Comparison of ENCODE assay signal across 8 cellular contexts in the genomic region with DNA sequence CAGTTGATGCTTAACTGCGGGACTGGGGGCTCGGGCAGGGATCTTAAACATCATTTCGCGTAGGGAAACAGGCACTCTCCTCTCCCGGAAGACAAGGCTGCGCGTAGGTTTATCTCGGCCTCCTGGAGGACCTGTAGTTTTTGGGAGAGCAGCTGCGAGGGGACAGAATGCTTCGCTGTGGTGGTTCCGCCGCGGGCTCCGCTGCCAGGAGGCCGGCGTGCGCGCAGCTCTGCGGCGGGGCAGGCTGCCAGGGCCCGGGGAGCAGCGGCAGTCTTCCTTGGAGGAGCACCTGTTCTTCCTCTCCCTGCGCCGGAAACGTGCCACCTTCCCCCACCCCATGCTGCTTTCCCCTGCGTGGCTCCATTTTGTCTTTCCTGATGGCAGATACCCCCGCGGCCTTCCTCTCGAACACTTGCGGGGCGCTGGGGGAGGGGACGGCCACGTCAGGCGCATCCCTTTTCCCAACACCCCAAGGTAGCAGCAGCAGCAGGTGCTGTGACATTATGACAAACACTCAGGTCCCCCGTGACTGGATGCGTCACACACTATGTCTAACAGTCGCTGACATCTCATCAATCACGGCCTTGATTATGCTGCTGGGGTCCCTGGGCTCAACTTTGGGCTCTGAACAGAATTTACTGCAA.
DNase-seq lines count a peak whose midpoint lies in the region; ATAC-seq and TF ChIP-seq lines count a peak whose summit lies in the region.

No MANE protein-coding gene starts in this region.

- no peak for TF ChIP-seq CTCF in AG04449 (IDR thresholded peaks at IDR 0.05; ENCODE audit: insufficient read depth, low read length, missing control alignments)

- no peak overlapping the region for H3K27ac Mint-ChIP-seq in activated CD8-positive, alpha-beta memory T cell treated with anti-CD3 and anti-CD28 coated beads, Interleukin-2, amount 10 ng/mL, durations not matched to agents 7 days and 5 days

- CTCF ChIA-PET in AG04449 (lab: Yijun Ruan, JAX) = interaction anchor here (1.0 kb wide), 1 partner anchor 29 kb away, joined by 3 read pairs; no protein-coding TSS in a partner anchor
- CTCF ChIA-PET in activated CD8-positive, alpha-beta memory T cell treated with anti-CD3 and anti-CD28 coated beads, Interleukin-2, amount 10 ng/mL, durations not matched to agents 7 days and 5 days (lab: Charles Lee) = no interaction called here

- peaks cover 13% of the 10 kb centered on the region for H3K9me3 Mint-ChIP-seq in activated CD8-positive, alpha-beta memory T cell treated with anti-CD3 and anti-CD28 coated beads, Interleukin-2, amount 10 ng/mL, durations not matched to agents 7 days and 5 days (ENCODE audit: low read depth)

- DNase-seq in AG04449 (ENCODE audit: low read depth, low spot score) = no peak
- DNase-seq in NCI-H2227 (lab: John Stamatoyannopoulos, UW; ENCODE audit: unreplicated experiment) = peak; percentile 79
- DNase-seq in fibroblast of gingiva (ENCODE audit: low read depth) = peak; percentile 3
- DNase-seq in myocyte (ENCODE audit: low read depth) = peak; percentile 70
- no peak for DNase-seq in activated CD8-positive, alpha-beta memory T cell treated with anti-CD3 and anti-CD28 coated beads, Interleukin-2, amount 10 ng/mL, durations not matched to agents 7 days and 5 days
- no peak for DNase-seq in stimulated activated CD4-positive, alpha-beta T cell treated with anti-CD3 and anti-CD28 coated beads, Interleukin-4, amount 100 ng/mL, for 4 hours
- no peak for DNase-seq in activated CD4-positive, alpha-beta T cell treated with anti-CD3 and anti-CD28 coated beads for 1 hour

- no peak for ATAC-seq in activated CD8-positive, alpha-beta memory T cell treated with anti-CD3 and anti-CD28 coated beads, Interleukin-2, amount 10 ng/mL, durations not matched to agents 7 days and 5 days
- no peak for ATAC-seq in GM21360 (IDR thresholded peaks at IDR 0.05; ENCODE audit: unreplicated experiment)

- no peaks in the 10 kb centered on the region for H3K4me1 Mint-ChIP-seq in activated CD8-positive, alpha-beta memory T cell treated with anti-CD3 and anti-CD28 coated beads, Interleukin-2, amount 10 ng/mL, durations not matched to agents 7 days and 5 days

- H3K27me3 Mint-ChIP-seq in activated CD8-positive, alpha-beta memory T cell treated with anti-CD3 and anti-CD28 coated beads, Interleukin-2, amount 10 ng/mL, durations not matched to agents 7 days and 5 days = no peaks in the 10 kb centered on the region

- POLR2A ChIA-PET in AG04449 (lab: Yijun Ruan, JAX) = no interaction called here

- H3K4me3 ChIP-seq in AG04449 (ENCODE audit: low read depth, low read length) = peak overlapping the region; percentile 43

- H3K4me3 Mint-ChIP-seq in activated CD8-positive, alpha-beta memory T cell treated with anti-CD3 and anti-CD28 coated beads, Interleukin-2, amount 10 ng/mL, durations not matched to agents 7 days and 5 days = no peak overlapping the region

- no peaks in the 10 kb centered on the region for H3K36me3 Mint-ChIP-seq in activated CD8-positive, alpha-beta memory T cell treated with anti-CD3 and anti-CD28 coated beads, Interleukin-2, amount 10 ng/mL, durations not matched to agents 7 days and 5 days

Comparison
In these comparisons a context has a peak if more than half of its experiments do, and no peak if none do; other contexts are left out.
1. DNase-seq: peak in NCI-H2227 (single experiment), fibroblast of gingiva (single experiment) and myocyte (single experiment); none in AG04449 (single experiment), activated CD8-positive, alpha-beta memory T cell treated with anti-CD3 and anti-CD28 coated beads, Interleukin-2, amount 10 ng/mL, durations not matched to agents 7 days and 5 days (single experiment), stimulated activated CD4-positive, alpha-beta T cell treated with anti-CD3 and anti-CD28 coated beads, Interleukin-4, amount 100 ng/mL, for 4 hours (0 of 2) and activated CD4-positive, alpha-beta T cell treated with anti-CD3 and anti-CD28 coated beads for 1 hour (single experiment).